In the genomic region with DNA sequence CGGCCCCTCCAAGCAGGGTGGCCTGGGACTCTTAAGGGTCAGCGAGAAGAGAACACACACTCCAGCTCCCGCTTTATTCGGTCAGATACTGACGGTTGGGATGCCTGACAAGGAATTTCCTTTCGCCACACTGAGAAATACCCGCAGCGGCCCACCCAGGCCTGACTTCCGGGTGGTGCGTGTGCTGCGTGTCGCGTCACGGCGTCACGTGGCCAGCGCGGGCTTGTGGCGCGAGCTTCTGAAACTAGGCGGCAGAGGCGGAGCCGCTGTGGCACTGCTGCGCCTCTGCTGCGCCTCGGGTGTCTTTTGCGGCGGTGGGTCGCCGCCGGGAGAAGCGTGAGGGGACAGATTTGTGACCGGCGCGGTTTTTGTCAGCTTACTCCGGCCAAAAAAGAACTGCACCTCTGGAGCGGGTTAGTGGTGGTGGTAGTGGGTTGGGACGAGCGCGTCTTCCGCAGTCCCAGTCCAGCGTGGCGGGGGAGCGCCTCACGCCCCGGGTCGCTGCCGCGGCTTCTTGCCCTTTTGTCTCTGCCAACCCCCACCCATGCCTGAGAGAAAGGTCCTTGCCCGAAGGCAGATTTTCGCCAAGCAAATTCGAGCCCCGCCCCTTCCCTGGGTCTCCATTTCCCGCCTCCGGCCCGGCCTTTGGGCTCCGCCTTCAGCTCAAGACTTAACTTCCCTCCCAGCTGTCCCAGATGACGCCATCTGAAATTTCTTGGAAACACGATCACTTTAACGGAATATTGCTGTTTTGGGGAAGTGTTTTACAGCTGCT, we compare ENCODE assay signal across 8 cellular contexts. TPM values are rescaled to one million over a fixed set of nuclear protein-coding genes. Genes with fewer than 3 reads are reported as not detected.
A peak's percentile ranks its signal among the peaks of the same experiment; 100 is the strongest.
DNase-seq lines count a peak whose midpoint lies in the region; ATAC-seq and TF ChIP-seq lines count a peak whose summit lies in the region.

Gene BRCA2, plus strand, starts transcription at position 254 of the 775 bp plus-strand sequence. CDS start 953 bp downstream, outside the sequence.
A gene with protein sequence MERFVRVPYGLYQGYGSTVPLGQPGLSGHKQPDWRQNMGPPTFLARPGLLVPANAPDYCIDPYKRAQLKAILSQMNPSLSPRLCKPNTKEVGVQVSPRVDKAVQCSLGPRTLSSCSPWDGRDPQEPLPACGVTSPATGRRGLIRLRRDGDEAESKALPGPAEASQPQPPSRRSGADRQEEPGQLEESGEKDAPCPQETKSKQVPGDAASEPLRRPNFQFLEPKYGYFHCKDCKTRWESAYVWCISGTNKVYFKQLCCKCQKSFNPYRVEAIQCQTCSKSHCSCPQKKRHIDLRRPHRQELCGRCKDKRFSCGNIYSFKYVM (minus strand): TSS at position 109 of the 775 bp plus-strand sequence. CDS start 3,438 bp downstream, outside the sequence.

- H3K4me1 Mint-ChIP-seq in activated naive CD8-positive, alpha-beta T cell treated with anti-CD3 and anti-CD28 coated beads, Interleukin-2, amount 50 U/mL, for 24 hours = peaks cover 22% of the 10 kb centered on the region

- no peaks in the 10 kb centered on the region for H3K9me3 ChIP-seq in SU-DHL-6 (ENCODE audit: insufficient read depth, low read length)
- H3K9me3 ChIP-seq in trophoblast cell (ENCODE audit: insufficient read depth, low read depth, low read length) = no peaks in the 10 kb centered on the region
- no peaks in the 10 kb centered on the region for H3K9me3 ChIP-seq in tibial nerve

- H3K18ac ChIP-seq in trophoblast cell (ENCODE audit: low read length) = peak within 1 kb of the TSS; percentile 78

- H3K79me1 ChIP-seq in trophoblast cell (ENCODE audit: low read length) = peaks cover 7% of the 10 kb centered on the region

- H3K36me3 ChIP-seq in SU-DHL-6 (ENCODE audit: low read length) (peaks cover 26% of the 10 kb centered on the region), trophoblast cell (ENCODE audit: control insufficient read depth in 1 of 2, insufficient read depth in 2 of 2, low read length in 2 of 2) (no peaks in the 10 kb centered on the region), tibial nerve (no peaks in the 10 kb centered on the region)

- DNase-seq in GM12864 (ENCODE audit: low read depth) (peak; percentile 77), NB4 (ENCODE audit: low read depth) (peak; percentile 94), cardiac septum (ENCODE audit: low spot score) (peak; percentile 96), trophoblast cell (peak; percentile 95 to 98), tibial nerve (ENCODE audit: low spot score in 2 of 2) (peak; percentile 82 to 83)
- DNase-seq in activated naive CD8-positive, alpha-beta T cell treated with anti-CD3 and anti-CD28 coated beads, Interleukin-2, amount 50 U/mL, for 24 hours = peak; percentile 89

- TF ChIP-seq CTCF in GM12864 (IDR thresholded peaks at IDR 0.05; ENCODE audit: low read depth, low read length, missing control alignments) = no peak
- TF ChIP-seq CTCF in NB4 (IDR thresholded peaks at IDR 0.05; ENCODE audit: low read depth, low read length) = no peak
- no peak for TF ChIP-seq CTCF in SU-DHL-6 (IDR thresholded peaks at IDR 0.05; ENCODE audit: insufficient read depth, low read length, poor library complexity, severe bottlenecking)
- TF ChIP-seq CTCF in tibial nerve (IDR thresholded peaks at IDR 0.05) = peak in 2 of 5 experiments; percentile 15 to 16

- H2AFZ ChIP-seq in SU-DHL-6 (ENCODE audit: low read depth, low read length, severe bottlenecking) = peak within 1 kb of the TSS; percentile 87
- peak within 1 kb of the TSS; percentile 76 for H2AFZ ChIP-seq in trophoblast cell (ENCODE audit: insufficient read depth, low read length, poor library complexity)

- no peaks in the 10 kb centered on the region for H4K20me1 ChIP-seq in SU-DHL-6 (ENCODE audit: low read depth, low read length)

- no peak within 1 kb of the TSS for H2BK12ac ChIP-seq in trophoblast cell (ENCODE audit: low read length)

- H3K9me3 Mint-ChIP-seq in activated naive CD8-positive, alpha-beta T cell treated with anti-CD3 and anti-CD28 coated beads, Interleukin-2, amount 50 U/mL, for 24 hours = no peaks in the 10 kb centered on the region

- peak within 1 kb of the TSS; percentile 44 for H2BK120ac ChIP-seq in trophoblast cell (ENCODE audit: insufficient read depth, low read length, poor library complexity)

- peak within 1 kb of the TSS; percentile 100 for H3K27ac Mint-ChIP-seq in activated naive CD8-positive, alpha-beta T cell treated with anti-CD3 and anti-CD28 coated beads, Interleukin-2, amount 50 U/mL, for 24 hours

- peak within 1 kb of the TSS; percentile 85 for H3K4me3 ChIP-seq in GM12864 (ENCODE audit: low read depth, low read length)
- peak within 1 kb of the TSS; percentile 87 for H3K4me3 ChIP-seq in NB4 (ENCODE audit: low read depth, low read length)
- H3K4me3 ChIP-seq in SU-DHL-6 (ENCODE audit: insufficient read depth, low read length, poor library complexity, severe bottlenecking) = peak within 1 kb of the TSS; percentile 68
- H3K4me3 ChIP-seq in trophoblast cell (ENCODE audit: low read depth, low read length) = peak within 1 kb of the TSS; percentile 91
- H3K4me3 ChIP-seq in tibial nerve = peak within 1 kb of the TSS; percentile 56 to 75 (median 65)

- H3K4ac ChIP-seq in trophoblast cell (ENCODE audit: low read depth, low read length) = peak within 1 kb of the TSS; percentile 38

- H3K4me2 ChIP-seq in SU-DHL-6 (ENCODE audit: low read depth, low read length, poor library complexity, severe bottlenecking) = peak within 1 kb of the TSS; percentile 94
- H3K4me2 ChIP-seq in trophoblast cell (ENCODE audit: low read length) = peak within 1 kb of the TSS; percentile 82

- intact Hi-C loops in cardiac septum (cut with DNase I) = no loop called here

- peak; percentile 94 for ATAC-seq in HG02571 (IDR thresholded peaks at IDR 0.05; ENCODE audit: unreplicated experiment)
- ATAC-seq in activated naive CD8-positive, alpha-beta T cell treated with anti-CD3 and anti-CD28 coated beads, Interleukin-2, amount 50 U/mL, for 24 hours = peak; percentile 97

- H2AK5ac ChIP-seq in trophoblast cell (ENCODE audit: low read length) = no peak within 1 kb of the TSS

- H4K91ac ChIP-seq in trophoblast cell (ENCODE audit: low read depth, low read length) = peak within 1 kb of the TSS; percentile 91

- H3K4me3 Mint-ChIP-seq in activated naive CD8-positive, alpha-beta T cell treated with anti-CD3 and anti-CD28 coated beads, Interleukin-2, amount 50 U/mL, for 24 hours = peak within 1 kb of the TSS; percentile 89

- H3K36me3 Mint-ChIP-seq in activated naive CD8-positive, alpha-beta T cell treated with anti-CD3 and anti-CD28 coated beads, Interleukin-2, amount 50 U/mL, for 24 hours (ENCODE audit: low read depth) = peaks cover 17% of the 10 kb centered on the region

- H3F3A ChIP-seq in SU-DHL-6 (ENCODE audit: insufficient read depth) = peaks cover 7% of the 10 kb centered on the region

- WGBS in trophoblast cell (ENCODE audit: extremely low coverage, insufficient coverage, insufficient read length) = no CpG with 5 or more reads among the region's 60 CpGs
- 0 to 2% methylated on average over 23 to 49 of the region's 60 CpGs for WGBS in tibial nerve, 2 donors

- H3K27me3 ChIP-seq in SU-DHL-6 (ENCODE audit: low read length) = no peaks in the 10 kb centered on the region
- no peaks in the 10 kb centered on the region for H3K27me3 ChIP-seq in trophoblast cell (ENCODE audit: insufficient read depth, low read length)
- H3K27me3 ChIP-seq in tibial nerve = no peaks in the 10 kb centered on the region

- H3K23ac ChIP-seq in trophoblast cell (ENCODE audit: low read length) = no peak within 1 kb of the TSS

- H3K4me1 ChIP-seq in trophoblast cell (ENCODE audit: control insufficient read depth in 1 of 2, insufficient read depth in 2 of 2, low read length in 2 of 2) = peaks cover 0 to 4% of the 10 kb centered on the region in 2 experiments
- H3K4me1 ChIP-seq in tibial nerve = peaks cover 0 to 10% (median 2%) of the 10 kb centered on the region in 4 donors

- H4K8ac ChIP-seq in trophoblast cell (ENCODE audit: low read depth, low read length) = peak within 1 kb of the TSS; percentile 84

- TF ChIP-seq EP300 in tibial nerve (IDR thresholded peaks at IDR 0.05) = peak; percentile 72 to 89

- H2BK5ac ChIP-seq in trophoblast cell (ENCODE audit: low read depth, low read length, poor library complexity) = peak within 1 kb of the TSS; percentile 92

- H3K79me2 ChIP-seq in SU-DHL-6 (ENCODE audit: insufficient read depth, low read length) (peaks cover 27% of the 10 kb centered on the region), trophoblast cell (ENCODE audit: control insufficient read depth, insufficient read depth, low read length, poor library complexity) (peaks cover 2% of the 10 kb centered on the region)

- TF ChIP-seq POLR2A in NB4 (IDR thresholded peaks at IDR 0.05; ENCODE audit: extremely low read depth, insufficient read length) = peak; percentile 97
- TF ChIP-seq POLR2A in tibial nerve (IDR thresholded peaks at IDR 0.05) = peak in 1 of 2 donors; percentile 61

- peak within 1 kb of the TSS; percentile 85 for H3K27ac ChIP-seq in SU-DHL-6 (ENCODE audit: low read depth, low read length)
- H3K27ac ChIP-seq in trophoblast cell (ENCODE audit: low read depth, low read length) = peak within 1 kb of the TSS; percentile 81
- peak within 1 kb of the TSS; percentile 88 to 98 (median 95) for H3K27ac ChIP-seq in tibial nerve

- no peaks in the 10 kb centered on the region for H3K27me3 Mint-ChIP-seq in activated naive CD8-positive, alpha-beta T cell treated with anti-CD3 and anti-CD28 coated beads, Interleukin-2, amount 50 U/mL, for 24 hours

- H3K9me2 ChIP-seq in SU-DHL-6 (replicated peaks; ENCODE audit: insufficient read depth, low read length) = no peaks in the 10 kb centered on the region

- H3K9ac ChIP-seq in SU-DHL-6 (ENCODE audit: low read length) (peak within 1 kb of the TSS; percentile 69), trophoblast cell (ENCODE audit: low read length) (peak within 1 kb of the TSS; percentile 89)

- H3K14ac ChIP-seq in trophoblast cell (ENCODE audit: low read length) = peak within 1 kb of the TSS; percentile 84

- peak within 1 kb of the TSS; percentile 61 for H4K12ac ChIP-seq in trophoblast cell (ENCODE audit: low read depth, low read length)

RNA-seq across cellular contexts. Expression of gene BRCA2, which starts in this region (rescaled TPM):
- total RNA-seq in cardiac septum = 1.3 TPM
- 4.1 and 5.2 TPM in 2 replicates for polyA plus RNA-seq in trophoblast cell (2013)
- 1 to 10 TPM in 2 of 4 donors, under 1 TPM in 2; 0.39 to 5.4 (median 2.1) TPM for total RNA-seq in tibial nerve

RNA-seq across cellular contexts. Expression of the second gene that starts in this region (rescaled TPM):
- total RNA-seq in cardiac septum (not detected), tibial nerve (under 1 TPM in 1 of 4 donors, not detected in 3; 0.42 TPM)
- not detected in 2 replicates for polyA plus RNA-seq in trophoblast cell (2013)

Comparison
In these comparisons a context has a peak if more than half of its experiments do, and no peak if none do; other contexts are left out.
1. Peak in every context shown above with its lines: DNase-seq, ATAC-seq, H3K4me3 ChIP-seq and H3K27ac ChIP-seq.